28 cellular contexts compared by ENCODE assay signal in genomic region chr6:64037421-64037820, GRCh38.
"Had no signal": no experiment of that assay in that cellular context is flagged by ENCODE, and none has a peak within 500 bp of the region (broad histone marks: within the 10 kb centered on the region; RNA-seq: fewer than 3 reads in every experiment).

No MANE protein-coding gene starts in this region.

- H3K27ac ChIP-seq: adrenal gland, ascending aorta, breast epithelium, foreskin keratinocyte, gastrocnemius medialis, heart left ventricle, WERI-Rb-1 had no signal

- FAIRE-seq: endometrium, endothelial cell of umbilical vein had no signal

- H3K4me1 ChIP-seq: adrenal gland, ascending aorta, breast epithelium, gastrocnemius medialis, heart left ventricle had no signal

- H3K36me3 ChIP-seq: adrenal gland, ascending aorta, breast epithelium, gastrocnemius medialis, heart left ventricle, WERI-Rb-1 had no signal

- H3K9me3 ChIP-seq: adrenal gland, ascending aorta, breast epithelium, gastrocnemius medialis, heart left ventricle had no signal

- ATAC-seq: activated CD4-positive, CD25-positive, alpha-beta regulatory T cell treated with anti-CD3 and anti-CD28 coated beads, Interleukin-2, amount 50 U/mL, for 24 hours; activated CD8-positive, alpha-beta T cell treated with anti-CD3 and anti-CD28 coated beads for 36 hours; activated T-cell treated with anti-CD3 and anti-CD28 coated beads, Interleukin-2, amount 50 U/mL, for 4 hours; activated T-helper 17 cell treated with anti-CD3 and anti-CD28 coated beads, Interleukin-2, amount 50 U/mL, for 72 hours; esophagus mucosa; foreskin keratinocyte; gastrocnemius medialis; heart left ventricle; T-helper 17 cell had no signal

- H3K27me3 ChIP-seq: adrenal gland, ascending aorta, breast epithelium, foreskin keratinocyte, gastrocnemius medialis, heart left ventricle had no signal

- DNase-seq: activated B cell treated with CpG ODN at 0.5 μM for 24 hours; activated CD4-positive, alpha-beta T cell treated with anti-CD3 and anti-CD28 coated beads for 48 hours; activated CD4-positive, alpha-beta T cell treated with anti-CD3 and anti-CD28 coated beads, Interleukin-2, amount 50 U/mL, for 1 hour; activated CD4-positive, alpha-beta T cell treated with anti-CD3 and anti-CD28 coated beads, Interleukin-2, amount 50 U/mL, for 48 hours; activated CD8-positive, alpha-beta memory T cell treated with anti-CD3 and anti-CD28 coated beads for 24 hours; activated CD8-positive, alpha-beta T cell treated with anti-CD3 and anti-CD28 coated beads for 36 hours; activated effector memory CD4-positive, alpha-beta T cell treated with Interleukin-2 at 50 U/mL for 16 hours; activated gamma-delta T cell treated with Interleukin-2 at 50 U/mL for 16 hours; activated naive CD4-positive, alpha-beta T cell treated with anti-CD3 and anti-CD28 coated beads, Interleukin-2, amount 50 U/mL, for 16 hours; activated naive CD4-positive, alpha-beta T cell treated with Interleukin-2 at 50 U/mL for 16 hours; activated T-cell treated with anti-CD3 and anti-CD28 coated beads, Interleukin-2, amount 50 U/mL, for 4 hours; adrenal gland; effector CD8-positive, alpha-beta T cell; foreskin keratinocyte; gastrocnemius medialis; glutamatergic neuron; heart left ventricle; T-helper 1 cell; T-helper 17 cell; T1000; WERI-Rb-1 had no signal

- H3K4me3 ChIP-seq: adrenal gland, ascending aorta, breast epithelium, gastrocnemius medialis, heart left ventricle had no signal
